Comparison of ENCODE assay signal across 9 cellular contexts in the genomic region with DNA sequence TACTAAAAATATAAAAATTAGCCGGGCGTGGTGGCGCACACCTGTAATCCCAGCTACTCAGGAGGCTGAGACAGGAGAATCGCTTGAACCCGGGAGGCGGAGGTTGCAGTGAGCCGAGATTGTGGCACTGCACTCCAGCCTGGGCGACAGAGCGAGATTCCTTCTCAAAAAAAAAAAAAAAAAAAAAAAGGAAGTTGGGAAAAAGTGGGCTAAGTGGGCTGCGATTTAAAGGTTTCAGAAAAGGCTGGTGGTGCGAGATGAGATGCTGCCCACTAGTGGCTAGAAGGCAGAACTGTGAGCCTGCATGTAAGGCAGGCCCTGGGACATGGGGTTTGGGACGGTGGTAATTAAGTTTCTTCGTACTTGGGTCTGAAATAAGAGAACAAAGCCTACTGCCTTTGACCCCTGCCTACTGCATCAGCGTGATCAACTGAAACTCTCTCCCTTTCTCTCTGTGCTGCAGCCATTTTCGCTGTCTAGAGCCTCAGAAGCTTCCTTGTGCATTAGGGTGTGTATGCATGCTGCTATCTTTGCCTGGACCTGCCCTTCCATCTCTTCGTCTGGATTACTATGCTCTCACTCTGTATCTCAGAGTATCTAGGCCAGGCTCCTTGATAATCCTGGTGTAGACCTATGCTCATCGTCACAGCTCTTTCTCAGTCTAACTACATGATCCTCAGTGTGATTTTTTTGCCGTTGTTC. TPM values are rescaled to one million over a fixed set of nuclear protein-coding genes. Genes with fewer than 3 reads are reported as not detected.
DNase-seq lines count a peak whose midpoint lies in the region; ATAC-seq and TF ChIP-seq lines count a peak whose summit lies in the region.
"Had no signal": no experiment of that assay in that cellular context is flagged by ENCODE, and none has a peak within 500 bp of the region (broad histone marks: within the 10 kb centered on the region; RNA-seq: fewer than 3 reads in every experiment).

No MANE protein-coding gene starts in this region.

- H3K36me3 Mint-ChIP-seq in natural killer cell = no peaks in the 10 kb centered on the region

- no peaks in the 10 kb centered on the region for H3F3A ChIP-seq in OCI-LY1 (ENCODE audit: insufficient read depth, low read length)

- 51% methylated on average over 18 of the region's 18 CpGs for WGBS in esophagus muscularis mucosa

- no peak overlapping the region for H3K4me3 Mint-ChIP-seq in natural killer cell

- H3K27ac ChIP-seq in OCI-LY1 (ENCODE audit: low read depth, low read length, poor library complexity, severe bottlenecking) = peak overlapping the region; percentile 68
- no peak overlapping the region for H3K27ac ChIP-seq in esophagus muscularis mucosa (replicated peaks in 1 of 4)

- H3K9me2 ChIP-seq in OCI-LY1 (ENCODE audit: low read depth, low read length) = no peaks in the 10 kb centered on the region

- H3K9me3 ChIP-seq in OCI-LY1 (ENCODE audit: low read length) (no peaks in the 10 kb centered on the region), esophagus muscularis mucosa (no peaks in the 10 kb centered on the region)

- H2AFZ ChIP-seq in OCI-LY1 (ENCODE audit: low read length) = no peak overlapping the region

- no peaks in the 10 kb centered on the region for H3K36me3 ChIP-seq in OCI-LY1 (ENCODE audit: insufficient read depth, low read length)
- no peaks in the 10 kb centered on the region for H3K36me3 ChIP-seq in esophagus muscularis mucosa

- no peaks in the 10 kb centered on the region for H4K20me1 ChIP-seq in OCI-LY1 (ENCODE audit: insufficient read depth, low read length)

- H3K27me3 Mint-ChIP-seq in natural killer cell (ENCODE audit: low read depth in 2 of 2) = peaks cover 19 to 25% of the 10 kb centered on the region in 2 donors

- intact Hi-C loops in esophagus muscularis mucosa (cut with DNase I) = loop anchor here (2.0 kb wide), 1 partner anchor 66 kb away; no protein-coding TSS in a partner anchor
- intact Hi-C loops in natural killer cell (cut with micrococcal nuclease) = loop anchor here (1.0 kb wide), 2 partner anchors 65 to 71 kb away; no protein-coding TSS in a partner anchor

- H3K4me3 ChIP-seq in OCI-LY1 (ENCODE audit: low read depth, low read length, poor library complexity, severe bottlenecking) (no peak overlapping the region), esophagus muscularis mucosa (no peak overlapping the region)

- H3K4me1 ChIP-seq in OCI-LY1 (ENCODE audit: insufficient read depth, low read length, severe bottlenecking) = peaks cover 71% of the 10 kb centered on the region
- peaks cover 3 to 41% (median 28%) of the 10 kb centered on the region in 4 donors for H3K4me1 ChIP-seq in esophagus muscularis mucosa

- no peaks in the 10 kb centered on the region for H3K79me2 ChIP-seq in OCI-LY1 (ENCODE audit: insufficient read depth, low read length)

- peak; percentile 40 for DNase-seq in COLO668 (lab: John Stamatoyannopoulos, UW; ENCODE audit: unreplicated experiment)
- DNase-seq in HK-2 (ENCODE audit: unreplicated experiment) = peak; percentile 46
- DNase-seq in activated T-cell treated with anti-CD3 and anti-CD28 coated beads for 4 hours = peak; percentile 51
- DNase-seq in esophagus muscularis mucosa (ENCODE audit: extremely low spot score) = no peak
- DNase-seq in natural killer cell = peak; percentile 44
- DNase-seq in ureter (ENCODE audit: low spot score) = peak; percentile 69
- no peak for DNase-seq in T1000 (lab: John Stamatoyannopoulos, UW)

- H3K27ac Mint-ChIP-seq in natural killer cell = no peak overlapping the region

- TF ChIP-seq EP300 in esophagus muscularis mucosa (IDR thresholded peaks at IDR 0.05) = no peak

- H3K9me3 Mint-ChIP-seq in natural killer cell = no peaks in the 10 kb centered on the region

- ATAC-seq in natural killer cell = peak; percentile 80 to 88 (median 81)

- TF ChIP-seq CTCF in OCI-LY1 (IDR thresholded peaks at IDR 0.05; ENCODE audit: low read length) = peak; percentile 78
- peak; percentile 80 to 97 (median 90) for TF ChIP-seq CTCF in esophagus muscularis mucosa (IDR thresholded peaks at IDR 0.05)
- TF ChIP-seq CTCF in natural killer cell (IDR thresholded peaks at IDR 0.05) = peak; percentile 90

- TF ChIP-seq POLR2A in esophagus muscularis mucosa (IDR thresholded peaks at IDR 0.05; ENCODE audit: low read depth) = no peak

- peaks cover 20 to 23% of the 10 kb centered on the region in 2 donors for H3K4me1 Mint-ChIP-seq in natural killer cell

- H3K9ac ChIP-seq in OCI-LY1 (ENCODE audit: low read length) = peak overlapping the region; percentile 50; the same call in 1 of the 2 replicates

- H3K4me2 ChIP-seq in OCI-LY1 (ENCODE audit: low read length) = peak overlapping the region; percentile 10; the same call in 1 of the 2 replicates

- H3K27me3 ChIP-seq in OCI-LY1 (ENCODE audit: insufficient read depth, low read length) (no peaks in the 10 kb centered on the region), esophagus muscularis mucosa (no peaks in the 10 kb centered on the region)

RNA-seq across cellular contexts. Expression of gene FMOD, which starts 12.4 kb away (rescaled TPM):
- 10 to 100 TPM; 24.5 to 36.8 (median 33.8) TPM for total RNA-seq in esophagus muscularis mucosa
- total RNA-seq in natural killer cell = not detected
- 59.0 TPM for total RNA-seq in ureter
- total RNA-seq: T-helper 2 cell treated with Interferon-gamma antibody and Interleukin-4, amounts not matched to agents 100 ng/mL and 5 ng/mL, for 36 hours had no signal

RNA-seq across cellular contexts. Expression of gene BTG2, which starts 33.2 kb away (rescaled TPM):
- 100 to 1,000 TPM in 3 of 4 donors, 10 to 100 TPM in 1; 67.7 to 656 (median 159) TPM for total RNA-seq in esophagus muscularis mucosa
- 1,000 to 10,000 TPM in 1 of 3 donors, 100 to 1,000 TPM in 2; 499 to 1,024 (median 851) TPM for total RNA-seq in natural killer cell
- total RNA-seq in ureter = 199 TPM

Comparison
In these comparisons a context has a peak if more than half of its experiments do, and no peak if none do; other contexts are left out.
1. DNase-seq: peak in COLO668 (single experiment), HK-2 (single experiment), activated T-cell treated with anti-CD3 and anti-CD28 coated beads for 4 hours (single experiment), natural killer cell (single experiment) and ureter (single experiment); none in esophagus muscularis mucosa (single experiment) and T1000 (single experiment).
2. RNA of gene FMOD, which starts 12.4 kb away (total RNA-seq): 59.0 TPM in ureter (single experiment) and 24.5 to 36.8 TPM in esophagus muscularis mucosa; not detected in natural killer cell; every median in the first group is over 10 times any median in the second.
3. Peak in every context shown above with its lines, with median percentiles within 50 percentile points of each other: CTCF ChIP-seq.